1 cellular context compared by ENCODE assay signal in the genomic region with DNA sequence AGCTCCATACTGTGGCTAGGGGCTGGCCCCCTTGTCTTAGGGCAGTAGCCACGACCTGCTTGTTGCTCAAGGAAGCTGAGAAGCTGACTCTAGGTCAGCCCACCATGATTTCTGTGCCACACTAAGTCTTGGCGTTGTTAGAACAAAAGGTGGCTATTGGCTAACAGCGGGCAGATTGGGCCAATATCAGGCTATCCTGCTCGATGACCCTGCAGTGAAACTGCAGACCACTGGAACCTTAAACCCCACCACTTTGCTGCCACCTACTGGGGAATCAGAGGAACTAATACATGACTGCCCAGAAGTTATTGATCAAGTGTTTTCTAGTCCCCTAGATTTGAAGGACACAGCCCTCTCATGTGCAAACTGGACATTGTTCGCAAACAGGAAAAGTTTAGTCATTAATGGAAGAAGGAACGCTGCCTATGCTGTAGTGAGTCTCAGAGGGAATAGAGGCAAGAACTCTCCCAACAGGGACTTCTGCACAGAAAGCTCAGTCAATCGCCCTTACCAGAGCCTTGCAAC.
TF ChIP-seq lines count a peak whose summit lies in the region.

No MANE protein-coding gene starts in this region.

TF ChIP-seq in HepG2, 621 proteins besides CTCF, POLR2A, EP300 and RAD21 (continued from another document and continues in another):
- TF ChIP-seq, protein P1, sequence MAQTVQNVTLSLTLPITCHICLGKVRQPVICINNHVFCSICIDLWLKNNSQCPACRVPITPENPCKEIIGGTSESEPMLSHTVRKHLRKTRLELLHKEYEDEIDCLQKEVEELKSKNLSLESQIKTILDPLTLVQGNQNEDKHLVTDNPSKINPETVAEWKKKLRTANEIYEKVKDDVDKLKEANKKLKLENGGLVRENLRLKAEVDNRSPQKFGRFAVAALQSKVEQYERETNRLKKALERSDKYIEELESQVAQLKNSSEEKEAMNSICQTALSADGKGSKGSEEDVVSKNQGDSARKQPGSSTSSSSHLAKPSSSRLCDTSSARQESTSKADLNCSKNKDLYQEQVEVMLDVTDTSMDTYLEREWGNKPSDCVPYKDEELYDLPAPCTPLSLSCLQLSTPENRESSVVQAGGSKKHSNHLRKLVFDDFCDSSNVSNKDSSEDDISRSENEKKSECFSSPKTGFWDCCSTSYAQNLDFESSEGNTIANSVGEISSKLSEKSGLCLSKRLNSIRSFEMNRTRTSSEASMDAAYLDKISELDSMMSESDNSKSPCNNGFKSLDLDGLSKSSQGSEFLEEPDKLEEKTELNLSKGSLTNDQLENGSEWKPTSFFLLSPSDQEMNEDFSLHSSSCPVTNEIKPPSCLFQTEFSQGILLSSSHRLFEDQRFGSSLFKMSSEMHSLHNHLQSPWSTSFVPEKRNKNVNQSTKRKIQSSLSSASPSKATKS (CRISPR knock-in tag; IDR thresholded peaks at IDR 0.05), result no peak
- TF ChIP-seq, protein P2, sequence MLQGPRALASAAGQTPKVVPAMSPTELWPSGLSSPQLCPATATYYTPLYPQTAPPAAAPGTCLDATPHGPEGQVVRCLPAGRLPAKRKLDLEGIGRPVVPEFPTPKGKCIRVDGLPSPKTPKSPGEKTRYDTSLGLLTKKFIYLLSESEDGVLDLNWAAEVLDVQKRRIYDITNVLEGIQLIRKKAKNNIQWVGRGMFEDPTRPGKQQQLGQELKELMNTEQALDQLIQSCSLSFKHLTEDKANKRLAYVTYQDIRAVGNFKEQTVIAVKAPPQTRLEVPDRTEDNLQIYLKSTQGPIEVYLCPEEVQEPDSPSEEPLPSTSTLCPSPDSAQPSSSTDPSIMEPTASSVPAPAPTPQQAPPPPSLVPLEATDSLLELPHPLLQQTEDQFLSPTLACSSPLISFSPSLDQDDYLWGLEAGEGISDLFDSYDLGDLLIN (CRISPR knock-in tag; IDR thresholded peaks at IDR 0.05; ENCODE audit: borderline replicate concordance), result no peak
- TF ChIP-seq, protein P3, sequence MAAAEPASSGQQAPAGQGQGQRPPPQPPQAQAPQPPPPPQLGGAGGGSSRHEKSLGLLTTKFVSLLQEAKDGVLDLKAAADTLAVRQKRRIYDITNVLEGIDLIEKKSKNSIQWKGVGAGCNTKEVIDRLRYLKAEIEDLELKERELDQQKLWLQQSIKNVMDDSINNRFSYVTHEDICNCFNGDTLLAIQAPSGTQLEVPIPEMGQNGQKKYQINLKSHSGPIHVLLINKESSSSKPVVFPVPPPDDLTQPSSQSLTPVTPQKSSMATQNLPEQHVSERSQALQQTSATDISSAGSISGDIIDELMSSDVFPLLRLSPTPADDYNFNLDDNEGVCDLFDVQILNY (CRISPR knock-in tag; conservative IDR thresholded peaks at IDR 0.05), result no peak
- TF ChIP-seq DMAP1 (CRISPR knock-in tag; IDR thresholded peaks at IDR 0.05) (no peak), AGO2 (optimal IDR thresholded peaks at IDR 0.05; ENCODE audit: low read depth, low read length) (no peak), ZBTB8A (CRISPR knock-in tag; IDR thresholded peaks at IDR 0.05; ENCODE audit: borderline replicate concordance, low read depth) (no peak), MYNN (CRISPR knock-in tag; IDR thresholded peaks at IDR 0.05; ENCODE audit: low read depth) (no peak), ZNF703 (CRISPR knock-in tag; IDR thresholded peaks at IDR 0.05; ENCODE audit: borderline replicate concordance) (no peak), SP2 (CRISPR knock-in tag; IDR thresholded peaks at IDR 0.05) (no peak), ARNT (IDR thresholded peaks at IDR 0.05) (no peak), NFIC (IDR thresholded peaks at IDR 0.05; ENCODE audit: low read length) (0 out of 2 replicates have a peak, but pooled peaks have one; percentile 29), CBX2 (IDR thresholded peaks at IDR 0.05; ENCODE audit: low read depth, low read length) (no peak), CBX2 (CRISPR knock-in tag; IDR thresholded peaks at IDR 0.05; ENCODE audit: low read depth) (no peak), RAD51 (IDR thresholded peaks at IDR 0.05; ENCODE audit: borderline replicate concordance) (no peak), HES4 (CRISPR knock-in tag; IDR thresholded peaks at IDR 0.05; ENCODE audit: borderline replicate concordance) (no peak), ZNF709 (CRISPR knock-in tag; IDR thresholded peaks at IDR 0.05) (no peak), CBX5 (CRISPR knock-in tag; IDR thresholded peaks at IDR 0.05; ENCODE audit: borderline replicate concordance) (no peak), ARID2 (CRISPR knock-in tag; IDR thresholded peaks at IDR 0.05; ENCODE audit: borderline replicate concordance) (no peak), ZNF138 (CRISPR knock-in tag; IDR thresholded peaks at IDR 0.05; ENCODE audit: low read depth) (no peak), NCOA1 (CRISPR knock-in tag; IDR thresholded peaks at IDR 0.05) (no peak), ZNF3 (CRISPR knock-in tag; IDR thresholded peaks at IDR 0.05) (no peak)
- TF ChIP-seq, protein P4, sequence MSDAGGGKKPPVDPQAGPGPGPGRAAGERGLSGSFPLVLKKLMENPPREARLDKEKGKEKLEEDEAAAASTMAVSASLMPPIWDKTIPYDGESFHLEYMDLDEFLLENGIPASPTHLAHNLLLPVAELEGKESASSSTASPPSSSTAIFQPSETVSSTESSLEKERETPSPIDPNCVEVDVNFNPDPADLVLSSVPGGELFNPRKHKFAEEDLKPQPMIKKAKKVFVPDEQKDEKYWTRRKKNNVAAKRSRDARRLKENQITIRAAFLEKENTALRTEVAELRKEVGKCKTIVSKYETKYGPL (CRISPR knock-in tag; IDR thresholded peaks at IDR 0.05), result no peak
- TF ChIP-seq, protein P5, sequence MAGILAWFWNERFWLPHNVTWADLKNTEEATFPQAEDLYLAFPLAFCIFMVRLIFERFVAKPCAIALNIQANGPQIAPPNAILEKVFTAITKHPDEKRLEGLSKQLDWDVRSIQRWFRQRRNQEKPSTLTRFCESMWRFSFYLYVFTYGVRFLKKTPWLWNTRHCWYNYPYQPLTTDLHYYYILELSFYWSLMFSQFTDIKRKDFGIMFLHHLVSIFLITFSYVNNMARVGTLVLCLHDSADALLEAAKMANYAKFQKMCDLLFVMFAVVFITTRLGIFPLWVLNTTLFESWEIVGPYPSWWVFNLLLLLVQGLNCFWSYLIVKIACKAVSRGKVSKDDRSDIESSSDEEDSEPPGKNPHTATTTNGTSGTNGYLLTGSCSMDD (CRISPR knock-in tag; IDR thresholded peaks at IDR 0.05), result no peak
- TF ChIP-seq, protein P6, sequence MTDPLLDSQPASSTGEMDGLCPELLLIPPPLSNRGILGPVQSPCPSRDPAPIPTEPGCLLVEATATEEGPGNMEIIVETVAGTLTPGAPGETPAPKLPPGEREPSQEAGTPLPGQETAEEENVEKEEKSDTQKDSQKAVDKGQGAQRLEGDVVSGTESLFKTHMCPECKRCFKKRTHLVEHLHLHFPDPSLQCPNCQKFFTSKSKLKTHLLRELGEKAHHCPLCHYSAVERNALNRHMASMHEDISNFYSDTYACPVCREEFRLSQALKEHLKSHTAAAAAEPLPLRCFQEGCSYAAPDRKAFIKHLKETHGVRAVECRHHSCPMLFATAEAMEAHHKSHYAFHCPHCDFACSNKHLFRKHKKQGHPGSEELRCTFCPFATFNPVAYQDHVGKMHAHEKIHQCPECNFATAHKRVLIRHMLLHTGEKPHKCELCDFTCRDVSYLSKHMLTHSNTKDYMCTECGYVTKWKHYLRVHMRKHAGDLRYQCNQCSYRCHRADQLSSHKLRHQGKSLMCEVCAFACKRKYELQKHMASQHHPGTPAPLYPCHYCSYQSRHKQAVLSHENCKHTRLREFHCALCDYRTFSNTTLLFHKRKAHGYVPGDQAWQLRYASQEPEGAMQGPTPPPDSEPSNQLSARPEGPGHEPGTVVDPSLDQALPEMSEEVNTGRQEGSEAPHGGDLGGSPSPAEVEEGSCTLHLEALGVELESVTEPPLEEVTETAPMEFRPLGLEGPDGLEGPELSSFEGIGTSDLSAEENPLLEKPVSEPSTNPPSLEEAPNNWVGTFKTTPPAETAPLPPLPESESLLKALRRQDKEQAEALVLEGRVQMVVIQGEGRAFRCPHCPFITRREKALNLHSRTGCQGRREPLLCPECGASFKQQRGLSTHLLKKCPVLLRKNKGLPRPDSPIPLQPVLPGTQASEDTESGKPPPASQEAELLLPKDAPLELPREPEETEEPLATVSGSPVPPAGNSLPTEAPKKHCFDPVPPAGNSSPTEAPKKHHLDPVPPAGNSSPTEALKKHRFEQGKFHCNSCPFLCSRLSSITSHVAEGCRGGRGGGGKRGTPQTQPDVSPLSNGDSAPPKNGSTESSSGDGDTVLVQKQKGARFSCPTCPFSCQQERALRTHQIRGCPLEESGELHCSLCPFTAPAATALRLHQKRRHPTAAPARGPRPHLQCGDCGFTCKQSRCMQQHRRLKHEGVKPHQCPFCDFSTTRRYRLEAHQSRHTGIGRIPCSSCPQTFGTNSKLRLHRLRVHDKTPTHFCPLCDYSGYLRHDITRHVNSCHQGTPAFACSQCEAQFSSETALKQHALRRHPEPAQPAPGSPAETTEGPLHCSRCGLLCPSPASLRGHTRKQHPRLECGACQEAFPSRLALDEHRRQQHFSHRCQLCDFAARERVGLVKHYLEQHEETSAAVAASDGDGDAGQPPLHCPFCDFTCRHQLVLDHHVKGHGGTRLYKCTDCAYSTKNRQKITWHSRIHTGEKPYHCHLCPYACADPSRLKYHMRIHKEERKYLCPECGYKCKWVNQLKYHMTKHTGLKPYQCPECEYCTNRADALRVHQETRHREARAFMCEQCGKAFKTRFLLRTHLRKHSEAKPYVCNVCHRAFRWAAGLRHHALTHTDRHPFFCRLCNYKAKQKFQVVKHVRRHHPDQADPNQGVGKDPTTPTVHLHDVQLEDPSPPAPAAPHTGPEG (CRISPR knock-in tag; IDR thresholded peaks at IDR 0.05), result no peak
- TF ChIP-seq, protein P7, sequence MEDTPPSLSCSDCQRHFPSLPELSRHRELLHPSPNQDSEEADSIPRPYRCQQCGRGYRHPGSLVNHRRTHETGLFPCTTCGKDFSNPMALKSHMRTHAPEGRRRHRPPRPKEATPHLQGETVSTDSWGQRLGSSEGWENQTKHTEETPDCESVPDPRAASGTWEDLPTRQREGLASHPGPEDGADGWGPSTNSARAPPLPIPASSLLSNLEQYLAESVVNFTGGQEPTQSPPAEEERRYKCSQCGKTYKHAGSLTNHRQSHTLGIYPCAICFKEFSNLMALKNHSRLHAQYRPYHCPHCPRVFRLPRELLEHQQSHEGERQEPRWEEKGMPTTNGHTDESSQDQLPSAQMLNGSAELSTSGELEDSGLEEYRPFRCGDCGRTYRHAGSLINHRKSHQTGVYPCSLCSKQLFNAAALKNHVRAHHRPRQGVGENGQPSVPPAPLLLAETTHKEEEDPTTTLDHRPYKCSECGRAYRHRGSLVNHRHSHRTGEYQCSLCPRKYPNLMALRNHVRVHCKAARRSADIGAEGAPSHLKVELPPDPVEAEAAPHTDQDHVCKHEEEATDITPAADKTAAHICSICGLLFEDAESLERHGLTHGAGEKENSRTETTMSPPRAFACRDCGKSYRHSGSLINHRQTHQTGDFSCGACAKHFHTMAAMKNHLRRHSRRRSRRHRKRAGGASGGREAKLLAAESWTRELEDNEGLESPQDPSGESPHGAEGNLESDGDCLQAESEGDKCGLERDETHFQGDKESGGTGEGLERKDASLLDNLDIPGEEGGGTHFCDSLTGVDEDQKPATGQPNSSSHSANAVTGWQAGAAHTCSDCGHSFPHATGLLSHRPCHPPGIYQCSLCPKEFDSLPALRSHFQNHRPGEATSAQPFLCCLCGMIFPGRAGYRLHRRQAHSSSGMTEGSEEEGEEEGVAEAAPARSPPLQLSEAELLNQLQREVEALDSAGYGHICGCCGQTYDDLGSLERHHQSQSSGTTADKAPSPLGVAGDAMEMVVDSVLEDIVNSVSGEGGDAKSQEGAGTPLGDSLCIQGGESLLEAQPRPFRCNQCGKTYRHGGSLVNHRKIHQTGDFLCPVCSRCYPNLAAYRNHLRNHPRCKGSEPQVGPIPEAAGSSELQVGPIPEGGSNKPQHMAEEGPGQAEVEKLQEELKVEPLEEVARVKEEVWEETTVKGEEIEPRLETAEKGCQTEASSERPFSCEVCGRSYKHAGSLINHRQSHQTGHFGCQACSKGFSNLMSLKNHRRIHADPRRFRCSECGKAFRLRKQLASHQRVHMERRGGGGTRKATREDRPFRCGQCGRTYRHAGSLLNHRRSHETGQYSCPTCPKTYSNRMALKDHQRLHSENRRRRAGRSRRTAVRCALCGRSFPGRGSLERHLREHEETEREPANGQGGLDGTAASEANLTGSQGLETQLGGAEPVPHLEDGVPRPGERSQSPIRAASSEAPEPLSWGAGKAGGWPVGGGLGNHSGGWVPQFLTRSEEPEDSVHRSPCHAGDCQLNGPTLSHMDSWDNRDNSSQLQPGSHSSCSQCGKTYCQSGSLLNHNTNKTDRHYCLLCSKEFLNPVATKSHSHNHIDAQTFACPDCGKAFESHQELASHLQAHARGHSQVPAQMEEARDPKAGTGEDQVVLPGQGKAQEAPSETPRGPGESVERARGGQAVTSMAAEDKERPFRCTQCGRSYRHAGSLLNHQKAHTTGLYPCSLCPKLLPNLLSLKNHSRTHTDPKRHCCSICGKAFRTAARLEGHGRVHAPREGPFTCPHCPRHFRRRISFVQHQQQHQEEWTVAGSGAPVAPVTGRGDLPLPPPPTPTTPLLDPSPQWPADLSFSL (CRISPR knock-in tag; IDR thresholded peaks at IDR 0.05), result no peak
- TF ChIP-seq, protein P8, sequence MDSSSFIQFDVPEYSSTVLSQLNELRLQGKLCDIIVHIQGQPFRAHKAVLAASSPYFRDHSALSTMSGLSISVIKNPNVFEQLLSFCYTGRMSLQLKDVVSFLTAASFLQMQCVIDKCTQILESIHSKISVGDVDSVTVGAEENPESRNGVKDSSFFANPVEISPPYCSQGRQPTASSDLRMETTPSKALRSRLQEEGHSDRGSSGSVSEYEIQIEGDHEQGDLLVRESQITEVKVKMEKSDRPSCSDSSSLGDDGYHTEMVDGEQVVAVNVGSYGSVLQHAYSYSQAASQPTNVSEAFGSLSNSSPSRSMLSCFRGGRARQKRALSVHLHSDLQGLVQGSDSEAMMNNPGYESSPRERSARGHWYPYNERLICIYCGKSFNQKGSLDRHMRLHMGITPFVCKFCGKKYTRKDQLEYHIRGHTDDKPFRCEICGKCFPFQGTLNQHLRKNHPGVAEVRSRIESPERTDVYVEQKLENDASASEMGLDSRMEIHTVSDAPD (CRISPR knock-in tag; IDR thresholded peaks at IDR 0.05), result no peak
- TF ChIP-seq, protein P9, sequence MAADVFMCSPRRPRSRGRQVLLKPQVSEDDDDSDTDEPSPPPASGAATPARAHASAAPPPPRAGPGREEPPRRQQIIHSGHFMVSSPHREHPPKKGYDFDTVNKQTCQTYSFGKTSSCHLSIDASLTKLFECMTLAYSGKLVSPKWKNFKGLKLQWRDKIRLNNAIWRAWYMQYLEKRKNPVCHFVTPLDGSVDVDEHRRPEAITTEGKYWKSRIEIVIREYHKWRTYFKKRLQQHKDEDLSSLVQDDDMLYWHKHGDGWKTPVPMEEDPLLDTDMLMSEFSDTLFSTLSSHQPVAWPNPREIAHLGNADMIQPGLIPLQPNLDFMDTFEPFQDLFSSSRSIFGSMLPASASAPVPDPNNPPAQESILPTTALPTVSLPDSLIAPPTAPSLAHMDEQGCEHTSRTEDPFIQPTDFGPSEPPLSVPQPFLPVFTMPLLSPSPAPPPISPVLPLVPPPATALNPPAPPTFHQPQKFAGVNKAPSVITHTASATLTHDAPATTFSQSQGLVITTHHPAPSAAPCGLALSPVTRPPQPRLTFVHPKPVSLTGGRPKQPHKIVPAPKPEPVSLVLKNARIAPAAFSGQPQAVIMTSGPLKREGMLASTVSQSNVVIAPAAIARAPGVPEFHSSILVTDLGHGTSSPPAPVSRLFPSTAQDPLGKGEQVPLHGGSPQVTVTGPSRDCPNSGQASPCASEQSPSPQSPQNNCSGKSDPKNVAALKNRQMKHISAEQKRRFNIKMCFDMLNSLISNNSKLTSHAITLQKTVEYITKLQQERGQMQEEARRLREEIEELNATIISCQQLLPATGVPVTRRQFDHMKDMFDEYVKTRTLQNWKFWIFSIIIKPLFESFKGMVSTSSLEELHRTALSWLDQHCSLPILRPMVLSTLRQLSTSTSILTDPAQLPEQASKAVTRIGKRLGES (CRISPR knock-in tag; IDR thresholded peaks at IDR 0.05; ENCODE audit: borderline replicate concordance), result no peak
- TF ChIP-seq, protein P10, sequence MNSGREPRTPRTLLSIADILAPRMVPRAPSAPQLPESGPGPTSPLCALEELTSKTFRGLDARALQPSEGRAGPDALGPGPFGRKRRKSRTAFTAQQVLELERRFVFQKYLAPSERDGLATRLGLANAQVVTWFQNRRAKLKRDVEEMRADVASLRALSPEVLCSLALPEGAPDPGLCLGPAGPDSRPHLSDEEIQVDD (CRISPR knock-in tag; IDR thresholded peaks at IDR 0.05; ENCODE audit: borderline replicate concordance), result no peak
